8 cellular contexts compared by ENCODE assay signal in the genomic region with DNA sequence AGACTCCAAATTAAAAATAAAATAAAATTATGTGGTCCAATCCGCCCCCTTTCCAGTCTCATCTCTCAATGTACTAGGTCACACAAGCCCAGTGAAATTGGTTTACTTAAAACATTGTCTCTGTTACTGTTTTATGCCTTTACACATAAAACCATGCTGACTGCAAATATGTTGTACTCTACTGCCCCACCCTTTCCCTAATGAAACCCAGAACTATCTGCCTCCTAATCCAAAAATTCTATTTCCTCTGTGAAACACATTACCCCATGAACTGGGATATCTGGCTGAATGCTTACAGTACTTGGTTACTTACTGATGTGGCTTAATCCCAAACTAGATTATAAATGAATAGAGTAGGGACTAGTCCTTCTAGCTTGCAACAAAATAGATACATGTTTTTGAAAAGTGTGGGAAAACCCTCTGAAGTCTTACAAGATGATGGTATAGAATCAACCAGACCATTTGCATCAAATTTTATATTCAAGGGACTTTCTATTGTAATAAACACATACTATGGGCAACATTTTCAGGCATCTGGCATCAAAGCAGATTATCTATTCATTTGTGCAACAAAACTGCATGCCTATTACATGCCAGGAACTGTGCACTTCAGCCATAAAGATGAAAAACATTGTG. TPM values are rescaled to one million over a fixed set of nuclear protein-coding genes. Genes with fewer than 3 reads are reported as not detected.
DNase-seq lines count a peak whose midpoint lies in the region; ATAC-seq and TF ChIP-seq lines count a peak whose summit lies in the region.

No MANE protein-coding gene starts in this region.

- H3K4me1 Mint-ChIP-seq in effector memory CD8-positive, alpha-beta T cell (ENCODE audit: low read depth in 2 of 2) = peaks cover 50 to 81% of the 10 kb centered on the region in 2 donors
- peaks cover 33 to 96% (median 89%) of the 10 kb centered on the region in 4 donors for H3K4me1 Mint-ChIP-seq in naive thymus-derived CD8-positive, alpha-beta T cell

- H3K36me3 ChIP-seq in ACC112 (ENCODE audit: insufficient read depth, low read length) = peaks cover 12% of the 10 kb centered on the region; the same call in 1 of the 2 replicates
- peaks cover 5% of the 10 kb centered on the region for H3K36me3 ChIP-seq in PC-3 (ENCODE audit: low read depth, low read length)

- H3K79me2 ChIP-seq in ACC112 (ENCODE audit: control insufficient read depth, insufficient read depth, low read length, unreplicated experiment) = peaks cover 98% of the 10 kb centered on the region
- H3K79me2 ChIP-seq in PC-3 (ENCODE audit: low read length) = no peaks in the 10 kb centered on the region; the same call in none of the 2 replicates

- intact Hi-C loops in PC-3 (cut with micrococcal nuclease) = loop anchor here (2.0 kb wide), 1 partner anchor 19 kb away; no protein-coding TSS in a partner anchor

- no TSS peak for BruUV-seq in PC-3 (replicated peaks; lab: Mats Ljungman, UMichigan)

- no peaks in the 10 kb centered on the region for H3F3A ChIP-seq in PC-3 (ENCODE audit: low read length, unreplicated experiment)

- no peak for TF ChIP-seq CTCF in PC-3 (conservative IDR thresholded peaks at IDR 0.05; ENCODE audit: low read depth, low read length)

- H3K9me2 ChIP-seq in PC-3 (replicated peaks; ENCODE audit: low read length) = no peaks in the 10 kb centered on the region

- H3K4me3 ChIP-seq in ACC112 (ENCODE audit: low read depth, low read length) = peak overlapping the region; percentile 52
- no peak overlapping the region for H3K4me3 ChIP-seq in PC-3 (ENCODE audit: low read length)

- peaks cover 66% of the 10 kb centered on the region for H4K20me1 ChIP-seq in PC-3 (ENCODE audit: low read length)

- peak overlapping the region; percentile 47 for H3K4me2 ChIP-seq in PC-3 (ENCODE audit: low read length)

- CTCF ChIA-PET in PC-3 (lab: Charles Lee) = interaction anchor here (0.6 kb wide), 1 partner anchor 61 kb away, joined by 3 read pairs; no protein-coding TSS in a partner anchor

- H3K36me3 Mint-ChIP-seq in effector memory CD8-positive, alpha-beta T cell (ENCODE audit: insufficient read depth) = peaks cover 28% of the 10 kb centered on the region
- peaks cover 0 to 55% (median 6%) of the 10 kb centered on the region in 3 donors for H3K36me3 Mint-ChIP-seq in naive thymus-derived CD8-positive, alpha-beta T cell

- peak overlapping the region; percentile 51 to 65 for H3K4me3 Mint-ChIP-seq in effector memory CD8-positive, alpha-beta T cell
- H3K4me3 Mint-ChIP-seq in naive thymus-derived CD8-positive, alpha-beta T cell = peak overlapping the region in 8 of 10 donors; percentile 15 to 79 (median 62)

- H3K27me3 Mint-ChIP-seq in effector memory CD8-positive, alpha-beta T cell = no peaks in the 10 kb centered on the region
- H3K27me3 Mint-ChIP-seq in naive thymus-derived CD8-positive, alpha-beta T cell = no peaks in the 10 kb centered on the region

- peaks cover 72% of the 10 kb centered on the region for H3K4me1 ChIP-seq in ACC112 (ENCODE audit: control insufficient read depth, insufficient read depth, low read length, unreplicated experiment)
- peaks cover 45% of the 10 kb centered on the region for H3K4me1 ChIP-seq in PC-3 (ENCODE audit: insufficient read depth, low read length)

- peak overlapping the region; percentile 84 to 95 for H3K27ac Mint-ChIP-seq in effector memory CD8-positive, alpha-beta T cell
- peak overlapping the region; percentile 20 to 89 (median 62) for H3K27ac Mint-ChIP-seq in naive thymus-derived CD8-positive, alpha-beta T cell

- H3K27ac ChIP-seq in ACC112 (ENCODE audit: low read depth, low read length) = peak overlapping the region; percentile 83
- H3K27ac ChIP-seq in PC-3 (ENCODE audit: low read length) = 0 out of 2 replicates have a peak overlapping the region, but pooled peaks have one; percentile 3

- no peak overlapping the region for H3K9ac ChIP-seq in PC-3 (ENCODE audit: low read length)

- H3K27me3 ChIP-seq in ACC112 (ENCODE audit: insufficient read depth, low read length) (no peaks in the 10 kb centered on the region), PC-3 (ENCODE audit: low read length) (no peaks in the 10 kb centered on the region)

- ATAC-seq in PC-3 = peak; percentile 64
- ATAC-seq in effector memory CD8-positive, alpha-beta T cell (replicated peaks) = no peak
- ATAC-seq in naive thymus-derived CD8-positive, alpha-beta T cell = no peak
- no peak for ATAC-seq in GM18520 (IDR thresholded peaks at IDR 0.05; ENCODE audit: unreplicated experiment)

- H3K9me3 Mint-ChIP-seq in effector memory CD8-positive, alpha-beta T cell = no peaks in the 10 kb centered on the region
- H3K9me3 Mint-ChIP-seq in naive thymus-derived CD8-positive, alpha-beta T cell = no peaks in the 10 kb centered on the region

- POLR2A ChIA-PET in PC-3 (lab: Charles Lee; ENCODE audit: unreplicated experiment) = no interaction called here
- POLR2A ChIA-PET in naive thymus-derived CD8-positive, alpha-beta T cell (lab: Charles Lee) = interaction anchor here (6.4 to 14.6 kb wide), 2 partner anchors 10 to 21 kb away, joined by 30 to 500 read pairs; a partner anchor contains a TSS

- DNase-seq in PC-3 (no peak), C1 segment of cervical spinal cord (lab: John Stamatoyannopoulos, UW) (no peak), Kasumi-1 (lab: John Stamatoyannopoulos, UW) (no peak), SK-N-DZ (ENCODE audit: low spot score) (no peak)
- DNase-seq in effector memory CD8-positive, alpha-beta T cell = no peak
- no peak for DNase-seq in naive thymus-derived CD8-positive, alpha-beta T cell

- H2AFZ ChIP-seq in ACC112 (ENCODE audit: low read length, unreplicated experiment) = no peak overlapping the region
- H2AFZ ChIP-seq in PC-3 (ENCODE audit: low read length) = no peak overlapping the region

- no peaks in the 10 kb centered on the region for H3K9me3 ChIP-seq in PC-3 (ENCODE audit: low read length)

RNA-seq across cellular contexts. Expression of a gene that starts 10.0 kb away (rescaled TPM):
- 21.8 and 27.4 TPM in 2 replicates for total RNA-seq in PC-3 (2014; rRNA removed)
- total RNA-seq in naive thymus-derived CD8-positive, alpha-beta T cell = 100 to 1,000 TPM; 186 to 188 TPM
- polyA plus RNA-seq in naive thymus-derived CD8-positive, alpha-beta T cell = 100 to 1,000 TPM; 119 to 193 (median 140) TPM
- polyA plus RNA-seq in SK-N-DZ (2014; cell fraction: cytosol; rRNA removed) = 24.2 and 29.9 TPM in 2 replicates
- polyA plus RNA-seq in SK-N-DZ (2014; cell fraction: nucleus; rRNA removed) = 26.7 and 45.3 TPM in 2 replicates
